Comparison of ENCODE assay signal across 1 cellular context in genomic region chr20:6007529-6008103, GRCh38.
TF ChIP-seq lines count a peak whose summit lies in the region.

No MANE protein-coding gene starts in this region.

TF ChIP-seq in H1, 55 proteins besides CTCF, POLR2A, EP300 and RAD21:
- no peak for TF ChIP-seq TAF7 (optimal IDR thresholded peaks at IDR 0.05; ENCODE audit: borderline replicate concordance, low read depth, low read length)
